33 cellular contexts compared by ENCODE assay signal in genomic region chr11:8512547-8512946, GRCh38.
"Had no signal": no experiment of that assay in that cellular context is flagged by ENCODE, and none has a peak within 500 bp of the region (broad histone marks: within the 10 kb centered on the region; RNA-seq: fewer than 3 reads in every experiment).

No MANE protein-coding gene starts in this region.

- FAIRE-seq: TTC549 had no signal

- H3K27ac Mint-ChIP-seq: activated CD4-positive, alpha-beta T cell treated with anti-CD3 and anti-CD28 coated beads, Interleukin-2, amount 10 ng/mL, durations not matched to agents 24 days and 14 days; activated CD8-positive, alpha-beta T cell treated with anti-CD3 and anti-CD28 coated beads for 36 hours; activated naive CD8-positive, alpha-beta T cell treated with anti-CD3 and anti-CD28 coated beads for 36 hours; activated T-cell treated with anti-CD3 and anti-CD28 coated beads, Interleukin-2, amount 50 U/mL, for 72 hours; activated T-helper 17 cell treated with anti-CD3 and anti-CD28 coated beads, Interleukin-2, amount 50 U/mL, for 72 hours; T-helper 1 cell treated with Interleukin-12 subunit alpha and Interleukin-12 subunit beta and Interleukin-4 antibody, amounts not matched to agents 30 μg/mL and 1 μg/mL, for 36 hours; T-helper 2 cell treated with Interferon-gamma antibody and Interleukin-4, amounts not matched to agents 5 μg/mL and 100 μg/mL, for 36 hours had no signal

- H3K36me3 ChIP-seq: ascending aorta, Peyer's patch, SJSA1 had no signal

- DNase-seq: activated CD4-positive, alpha-beta T cell treated with anti-CD3 and anti-CD28 coated beads, Interleukin-2, amount 10 ng/mL, durations not matched to agents 24 days and 14 days; activated CD4-positive, alpha-beta T cell treated with anti-CD3 and anti-CD28 coated beads, Interleukin-2, amount 50 U/mL, for 4 hours; activated CD8-positive, alpha-beta T cell treated with anti-CD3 and anti-CD28 coated beads for 36 hours; activated effector memory CD4-positive, alpha-beta T cell treated with anti-CD3 and anti-CD28 coated beads, Interleukin-2, amount 50 U/mL, for 16 hours; activated naive CD4-positive, alpha-beta T cell; activated naive CD4-positive, alpha-beta T cell treated with anti-CD3 and anti-CD28 coated beads, Interleukin-2, amount 50 U/mL, for 16 hours; activated naive CD8-positive, alpha-beta T cell treated with anti-CD3 and anti-CD28 coated beads for 36 hours; activated T-cell treated with anti-CD3 and anti-CD28 coated beads, Interleukin-2, amount 50 U/mL, for 1 hour; activated T-cell treated with anti-CD3 and anti-CD28 coated beads, Interleukin-2, amount 50 U/mL, for 72 hours; amygdala; central memory CD4-positive, alpha-beta T cell; MM.1S; NCI-H1092; NCI-H1436 treated with DMSO at 0.1 percent for 48 hours; NCI-H1694 treated with DMSO at 0.1 percent for 48 hours; NCI-H2029; NCI-H345; NCI-H510A; NCI-H526; NCI-H748 treated with DMSO at 0.1 percent for 48 hours; NK-92 treated with Interleukin-12 subunit alpha and Interleukin-12 subunit beta, amount 100 ng/mL, for 24 hours; OCI-M1; Peyer's patch; RPMI8226; SHP77 treated with DMSO at 0.1 percent for 48 hours; SK-N-SH had no signal

- H3K4me3 Mint-ChIP-seq: activated CD4-positive, alpha-beta T cell treated with anti-CD3 and anti-CD28 coated beads, Interleukin-2, amount 10 ng/mL, durations not matched to agents 24 days and 14 days; activated CD8-positive, alpha-beta T cell treated with anti-CD3 and anti-CD28 coated beads for 36 hours; activated naive CD8-positive, alpha-beta T cell treated with anti-CD3 and anti-CD28 coated beads for 36 hours; activated T-cell treated with anti-CD3 and anti-CD28 coated beads, Interleukin-2, amount 50 U/mL, for 72 hours; activated T-helper 17 cell treated with anti-CD3 and anti-CD28 coated beads, Interleukin-2, amount 50 U/mL, for 72 hours; T-helper 1 cell treated with Interleukin-12 subunit alpha and Interleukin-12 subunit beta and Interleukin-4 antibody, amounts not matched to agents 30 μg/mL and 1 μg/mL, for 36 hours; T-helper 2 cell treated with Interferon-gamma antibody and Interleukin-4, amounts not matched to agents 5 μg/mL and 100 μg/mL, for 36 hours had no signal

- H3K4me1 Mint-ChIP-seq: activated CD4-positive, alpha-beta T cell treated with anti-CD3 and anti-CD28 coated beads, Interleukin-2, amount 10 ng/mL, durations not matched to agents 24 days and 14 days; activated naive CD8-positive, alpha-beta T cell treated with anti-CD3 and anti-CD28 coated beads for 36 hours; activated T-helper 17 cell treated with anti-CD3 and anti-CD28 coated beads, Interleukin-2, amount 50 U/mL, for 72 hours had no signal

- H3K27ac ChIP-seq: ascending aorta, KMS-11, Peyer's patch, SJSA1 had no signal

- H3K9me3 Mint-ChIP-seq: activated CD4-positive, alpha-beta T cell treated with anti-CD3 and anti-CD28 coated beads, Interleukin-2, amount 10 ng/mL, durations not matched to agents 24 days and 14 days; T-helper 1 cell treated with Interleukin-12 subunit alpha and Interleukin-12 subunit beta and Interleukin-4 antibody, amounts not matched to agents 30 μg/mL and 1 μg/mL, for 36 hours; T-helper 2 cell treated with Interferon-gamma antibody and Interleukin-4, amounts not matched to agents 5 μg/mL and 100 μg/mL, for 36 hours had no signal

- H3K27me3 ChIP-seq: ascending aorta, Peyer's patch, SJSA1 had no signal

- H3K36me3 Mint-ChIP-seq: activated naive CD8-positive, alpha-beta T cell treated with anti-CD3 and anti-CD28 coated beads for 36 hours had no signal

- ATAC-seq: activated CD8-positive, alpha-beta T cell treated with anti-CD3 and anti-CD28 coated beads for 36 hours; activated T-cell treated with anti-CD3 and anti-CD28 coated beads, Interleukin-2, amount 50 U/mL, for 72 hours; activated T-helper 17 cell treated with anti-CD3 and anti-CD28 coated beads, Interleukin-2, amount 50 U/mL, for 72 hours had no signal

- H3K9me3 ChIP-seq: ascending aorta, Peyer's patch, SJSA1, SK-N-SH had no signal

- H3K4me3 ChIP-seq: ascending aorta, Peyer's patch, SJSA1 had no signal
